ENCODE assay signal across 26 cellular contexts in the genomic region with DNA sequence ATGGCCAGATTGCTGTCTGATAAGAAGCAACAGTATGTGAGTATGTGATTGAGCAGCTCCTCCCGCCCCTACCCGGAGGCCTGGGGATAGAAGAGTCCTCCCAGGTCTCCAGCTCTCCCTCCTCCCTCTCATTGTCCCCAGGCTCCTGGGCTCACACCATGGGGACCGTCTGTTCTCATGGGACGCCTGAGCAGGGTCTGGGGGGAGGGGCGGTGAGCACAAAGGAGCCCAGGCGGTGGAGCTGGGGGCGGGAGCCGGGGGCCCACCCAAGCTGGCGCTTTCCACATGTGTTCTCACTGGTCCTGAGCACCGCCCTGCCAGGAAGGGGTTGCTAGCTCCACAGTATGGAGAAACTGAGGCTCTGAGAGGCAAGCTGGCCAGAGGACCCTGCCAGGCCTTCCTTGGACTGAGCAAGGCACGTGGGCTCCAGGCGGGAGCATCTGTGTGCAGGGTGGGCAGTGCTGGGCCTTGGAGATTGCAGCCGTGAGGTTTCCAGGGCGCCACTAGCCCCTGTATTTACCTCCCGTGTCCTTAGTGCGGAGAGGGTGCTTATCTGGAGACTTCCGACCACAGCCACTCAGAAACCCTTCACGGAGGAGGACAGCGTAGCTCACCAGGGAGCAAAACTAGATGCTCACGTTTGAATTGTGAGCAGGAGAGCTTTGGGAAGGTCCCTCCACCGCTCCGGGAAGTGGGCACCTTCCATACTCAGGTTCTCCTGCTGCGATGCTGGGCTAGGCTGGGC. TPM values are rescaled to one million over a fixed set of nuclear protein-coding genes. Genes with fewer than 3 reads are reported as not detected.
DNase-seq lines count a peak whose midpoint lies in the region; ATAC-seq and TF ChIP-seq lines count a peak whose summit lies in the region.
"Had no signal": no experiment of that assay in that cellular context is flagged by ENCODE, and none has a peak within 500 bp of the region (broad histone marks: within the 10 kb centered on the region; RNA-seq: fewer than 3 reads in every experiment).

No MANE protein-coding gene starts in this region.

- no peaks in the 10 kb centered on the region for H3K4me1 Mint-ChIP-seq in central memory CD8-positive, alpha-beta T cell
- no peaks in the 10 kb centered on the region for H3K4me1 Mint-ChIP-seq in HFFc6 (ENCODE audit: low read depth)
- no peaks in the 10 kb centered on the region for H3K4me1 Mint-ChIP-seq in activated T-helper 17 cell treated with anti-CD3 and anti-CD28 coated beads, Interleukin-2, amount 50 U/mL, for 72 hours
- H3K4me1 Mint-ChIP-seq: activated B cell treated with CpG ODN at 0.5 μM for 24 hours; activated naive CD8-positive, alpha-beta T cell treated with anti-CD3 and anti-CD28 coated beads for 36 hours; CD8-positive, alpha-beta memory T cell had no signal

- H3K9me3 Mint-ChIP-seq in central memory CD8-positive, alpha-beta T cell, result no peaks in the 10 kb centered on the region
- no peaks in the 10 kb centered on the region for H3K9me3 Mint-ChIP-seq in HFFc6
- H3K9me3 Mint-ChIP-seq in activated T-helper 17 cell treated with anti-CD3 and anti-CD28 coated beads, Interleukin-2, amount 50 U/mL, for 72 hours, result no peaks in the 10 kb centered on the region
- H3K9me3 Mint-ChIP-seq: activated B cell treated with CpG ODN at 0.5 μM for 24 hours; activated naive CD8-positive, alpha-beta T cell treated with anti-CD3 and anti-CD28 coated beads for 36 hours; CD8-positive, alpha-beta memory T cell; stimulated activated memory B cell treated with anti-CD40 and anti-IgM and Interleukin-4, amounts not matched to agents 10 μg/mL and 1 μg/mL and 100 μg/mL, for 72 hours had no signal

- H3K27ac Mint-ChIP-seq in central memory CD8-positive, alpha-beta T cell (ENCODE audit: low read depth), result peak overlapping the region; percentile 46
- H3K27ac Mint-ChIP-seq in HFFc6, result no peak overlapping the region
- no peak overlapping the region for H3K27ac Mint-ChIP-seq in activated T-helper 17 cell treated with anti-CD3 and anti-CD28 coated beads, Interleukin-2, amount 50 U/mL, for 72 hours
- H3K27ac Mint-ChIP-seq: activated B cell treated with CpG ODN at 0.5 μM for 24 hours; activated naive CD8-positive, alpha-beta T cell treated with anti-CD3 and anti-CD28 coated beads for 36 hours; stimulated activated memory B cell treated with anti-CD40 and anti-IgM and Interleukin-4, amounts not matched to agents 10 μg/mL and 1 μg/mL and 100 μg/mL, for 72 hours had no signal

- no peaks in the 10 kb centered on the region for H3K36me3 Mint-ChIP-seq in central memory CD8-positive, alpha-beta T cell (ENCODE audit: insufficient read depth)
- H3K36me3 Mint-ChIP-seq in HFFc6 (ENCODE audit: low read depth), result 0 out of 2 replicates have a peak, but pooled peaks cover 3% of the 10 kb centered on the region
- peaks cover 17% of the 10 kb centered on the region for H3K36me3 Mint-ChIP-seq in activated T-helper 17 cell treated with anti-CD3 and anti-CD28 coated beads, Interleukin-2, amount 50 U/mL, for 72 hours (ENCODE audit: low read depth)

- POLR2A ChIA-PET in GM10248 (lab: Yijun Ruan, JAX), result no interaction called here

- CTCF ChIA-PET in GM10248 (lab: Yijun Ruan, JAX), result interaction anchor here (1.3 kb wide), 1 partner anchor 37 kb away, joined by 3 read pairs; a partner anchor contains a TSS

- no peak for ATAC-seq in central memory CD8-positive, alpha-beta T cell (replicated peaks; ENCODE audit: extremely low read depth, poor library complexity, severe bottlenecking)
- ATAC-seq in GM21367 (IDR thresholded peaks at IDR 0.05; ENCODE audit: unreplicated experiment), result no peak
- ATAC-seq in activated T-helper 17 cell treated with anti-CD3 and anti-CD28 coated beads, Interleukin-2, amount 50 U/mL, for 72 hours (replicated peaks), result no peak
- ATAC-seq: stimulated activated memory B cell treated with anti-CD40 and anti-IgM and Interleukin-4, amounts not matched to agents 10 μg/mL and 1 μg/mL and 100 μg/mL, for 72 hours had no signal

- DNase-seq in GM10248 (ENCODE audit: extremely low spot score) (peak; percentile 19), mesenteric fat pad (ENCODE audit: low spot score) (peak; percentile 69), HFFc6 (no peak), DMS153 (lab: John Stamatoyannopoulos, UW) (no peak)
- no peak for DNase-seq in central memory CD8-positive, alpha-beta T cell (ENCODE audit: low spot score in 2 of 2)
- DNase-seq: activated B cell treated with CpG ODN at 0.5 μM for 24 hours; activated naive CD8-positive, alpha-beta T cell treated with anti-CD3 and anti-CD28 coated beads for 36 hours; activated T-cell treated with anti-CD3 and anti-CD28 coated beads, Interleukin-2, amount 50 U/mL, for 48 hours; brain microvascular endothelial cell; CD8-positive, alpha-beta memory T cell; cortex of kidney; GOT3; hippocampal formation; kidney; midbrain; NCI-H1417; NCI-H2171; NCI-H526 treated with DMSO at 0.1 percent for 48 hours; SIG-M5; stimulated activated CD4-positive, alpha-beta T cell treated with anti-CD3 and anti-CD28 coated beads, Interleukin-15, amount 100 ng/mL, for 24 hours; T-helper 2 cell had no signal

- no peak for TF ChIP-seq CTCF in 22Rv1 (IDR thresholded peaks at IDR 0.05)
- no peak for TF ChIP-seq CTCF in GM10248 (IDR thresholded peaks at IDR 0.05; ENCODE audit: control extremely low read depth, extremely low read depth, low read depth, missing control alignments)
- no peak for TF ChIP-seq CTCF in HFFc6 (IDR thresholded peaks at IDR 0.05)

- no peak overlapping the region for H3K4me3 Mint-ChIP-seq in central memory CD8-positive, alpha-beta T cell
- no peak overlapping the region for H3K4me3 Mint-ChIP-seq in HFFc6
- H3K4me3 Mint-ChIP-seq in activated T-helper 17 cell treated with anti-CD3 and anti-CD28 coated beads, Interleukin-2, amount 50 U/mL, for 72 hours, result no peak overlapping the region
- H3K4me3 Mint-ChIP-seq: activated B cell treated with CpG ODN at 0.5 μM for 24 hours; activated naive CD8-positive, alpha-beta T cell treated with anti-CD3 and anti-CD28 coated beads for 36 hours; CD8-positive, alpha-beta memory T cell; stimulated activated memory B cell treated with anti-CD40 and anti-IgM and Interleukin-4, amounts not matched to agents 10 μg/mL and 1 μg/mL and 100 μg/mL, for 72 hours had no signal

- no peaks in the 10 kb centered on the region for H3K27me3 Mint-ChIP-seq in central memory CD8-positive, alpha-beta T cell
- peaks cover 7% of the 10 kb centered on the region for H3K27me3 Mint-ChIP-seq in HFFc6 (ENCODE audit: insufficient read depth)
- no peaks in the 10 kb centered on the region for H3K27me3 Mint-ChIP-seq in activated T-helper 17 cell treated with anti-CD3 and anti-CD28 coated beads, Interleukin-2, amount 50 U/mL, for 72 hours
- H3K27me3 Mint-ChIP-seq: activated B cell treated with CpG ODN at 0.5 μM for 24 hours; activated naive CD8-positive, alpha-beta T cell treated with anti-CD3 and anti-CD28 coated beads for 36 hours; CD8-positive, alpha-beta memory T cell; stimulated activated memory B cell treated with anti-CD40 and anti-IgM and Interleukin-4, amounts not matched to agents 10 μg/mL and 1 μg/mL and 100 μg/mL, for 72 hours had no signal

- H3K27ac ChIP-seq in 22Rv1, result 0 out of 2 replicates have a peak overlapping the region, but pooled peaks have one; percentile 18
- H3K27ac ChIP-seq: brain microvascular endothelial cell, tibial artery had no signal

RNA-seq across cellular contexts. Expression of a gene that starts 37.4 kb away (rescaled TPM):
- total RNA-seq in mesenteric fat pad, result 157 TPM
- total RNA-seq in HFFc6 (2021; fragmentation: NEBNext Ultra II Directional; extraction: Animal tissue kit (Norgen Biotek cat#: 25700)), result 100 to 1,000 TPM; 336 to 356 (median 351) TPM
- total RNA-seq in activated T-helper 17 cell treated with anti-CD3 and anti-CD28 coated beads, Interleukin-2, amount 50 U/mL, for 72 hours, result 100 to 1,000 TPM; 129 to 206 TPM

RNA-seq across cellular contexts. Expression of a gene that starts 53.8 kb away (rescaled TPM):
- 1.4 TPM for total RNA-seq in mesenteric fat pad
- not detected for total RNA-seq in HFFc6 (2021; fragmentation: NEBNext Ultra II Directional; extraction: Animal tissue kit (Norgen Biotek cat#: 25700))
- total RNA-seq in activated T-helper 17 cell treated with anti-CD3 and anti-CD28 coated beads, Interleukin-2, amount 50 U/mL, for 72 hours, result not detected
- total RNA-seq: activated naive CD8-positive, alpha-beta T cell treated with anti-CD3 and anti-CD28 coated beads for 36 hours had no signal

Comparison
In these comparisons a context has a peak if more than half of its experiments do, and no peak if none do; other contexts are left out.
1. DNase-seq: peak in GM10248 (single experiment) and mesenteric fat pad (single experiment); none in central memory CD8-positive, alpha-beta T cell (0 of 2), HFFc6 (single experiment) and DMS153 (single experiment).